Comparison of ENCODE assay signal across 8 cellular contexts in the genomic region with DNA sequence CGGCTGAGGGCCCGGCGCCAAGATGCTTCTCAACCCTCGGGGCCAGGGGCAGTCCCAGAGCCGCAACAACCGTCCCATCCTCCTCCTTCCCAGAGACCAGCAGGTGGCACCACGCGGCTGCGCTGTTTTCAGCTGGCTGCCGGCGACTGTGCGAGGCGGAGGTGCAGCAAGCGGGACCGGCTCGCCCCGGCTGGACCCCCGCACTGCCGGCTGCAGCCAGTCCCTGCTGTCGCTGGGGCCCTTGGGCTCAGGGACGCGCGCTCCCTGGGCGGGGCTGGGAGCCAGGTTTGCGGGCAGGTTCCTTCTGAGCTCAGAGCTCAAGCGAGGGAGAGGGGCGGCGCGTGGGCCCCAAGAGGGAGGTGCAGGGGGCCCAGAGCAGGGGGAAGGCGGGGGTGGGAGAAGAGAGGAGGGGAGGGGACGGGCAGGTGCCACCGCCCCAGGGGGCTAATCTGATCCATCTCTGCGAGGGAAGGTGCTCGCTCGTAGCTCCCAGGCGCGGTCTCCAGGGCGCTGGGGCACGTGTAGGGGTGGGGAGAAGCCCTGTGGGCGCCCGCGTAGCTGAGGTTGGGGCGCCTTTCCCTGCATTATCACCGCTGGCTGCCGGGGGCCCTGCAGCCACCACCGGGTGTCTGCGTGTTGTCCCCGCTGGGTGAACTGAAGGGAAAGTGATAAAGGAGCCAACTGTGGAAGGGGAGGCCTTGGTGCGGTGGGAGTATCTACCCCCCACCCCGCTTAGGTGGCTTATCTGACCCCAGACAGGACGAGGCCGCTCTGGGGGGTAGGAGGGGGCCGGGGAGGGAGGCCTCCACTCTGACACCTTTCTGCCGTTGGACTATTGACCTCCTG. TPM values are rescaled to one million over a fixed set of nuclear protein-coding genes. Genes with fewer than 3 reads are reported as not detected.
DNase-seq lines count a peak whose midpoint lies in the region; ATAC-seq, FAIRE-seq and TF ChIP-seq lines count a peak whose summit lies in the region.

No MANE protein-coding gene starts in this region.

- no peaks in the 10 kb centered on the region for H3K27me3 Mint-ChIP-seq in activated naive CD4-positive, alpha-beta T cell treated with anti-CD3 and anti-CD28 coated beads for 36 hours (ENCODE audit: low read depth)

- intact Hi-C loops in activated naive CD4-positive, alpha-beta T cell treated with anti-CD3 and anti-CD28 coated beads for 36 hours (cut with micrococcal nuclease): loop anchor here (1.0 to 5.0 kb wide), 8 partner anchors 10 to 295 kb away; a partner anchor contains a TSS

- H3K4me3 ChIP-seq in SJCRH30: peak overlapping the region; percentile 15; the same call in 1 of the 2 replicates
- H3K4me3 ChIP-seq in gastroesophageal sphincter: peak overlapping the region; percentile 3 to 41
- H3K4me3 ChIP-seq in thoracic aorta: peak overlapping the region; percentile 58

- no peaks in the 10 kb centered on the region for H3K9me3 Mint-ChIP-seq in activated naive CD4-positive, alpha-beta T cell treated with anti-CD3 and anti-CD28 coated beads for 36 hours

- CTCF ChIA-PET in activated naive CD4-positive, alpha-beta T cell treated with anti-CD3 and anti-CD28 coated beads for 36 hours (lab: Charles Lee): interaction anchor here (0.6 to 22.2 kb wide), 17 partner anchors 9 to 132 kb away, joined by 3 to 442 read pairs (median 4); a partner anchor contains a TSS

- H3K27ac ChIP-seq in SJCRH30: peak overlapping the region; percentile 51
- H3K27ac ChIP-seq in gastroesophageal sphincter: peak overlapping the region; percentile 73 to 93 (median 88)
- H3K27ac ChIP-seq in thoracic aorta: peak overlapping the region; percentile 66 to 83

- peaks cover 86% of the 10 kb centered on the region for H3K4me1 Mint-ChIP-seq in activated naive CD4-positive, alpha-beta T cell treated with anti-CD3 and anti-CD28 coated beads for 36 hours (ENCODE audit: low read depth)

- ATAC-seq in gastroesophageal sphincter (peak; percentile 83), omental fat pad (ENCODE audit: low FRiP score) (peak; percentile 59), thoracic aorta (ENCODE audit: insufficient number of reproducible peaks, low FRiP score, low read depth) (no peak), GM19328 (IDR thresholded peaks at IDR 0.05; ENCODE audit: unreplicated experiment) (no peak)

- H3K9me3 ChIP-seq in SJCRH30 (replicated peaks) (no peaks in the 10 kb centered on the region), gastroesophageal sphincter (no peaks in the 10 kb centered on the region), thoracic aorta (no peaks in the 10 kb centered on the region)

- H3K27me3 ChIP-seq in SJCRH30 (no peaks in the 10 kb centered on the region), gastroesophageal sphincter (no peaks in the 10 kb centered on the region), thoracic aorta (replicated peaks; ENCODE audit: insufficient read depth) (no peaks in the 10 kb centered on the region)

- TF ChIP-seq POLR2A in gastroesophageal sphincter (IDR thresholded peaks at IDR 0.05): no peak

- no peak for TF ChIP-seq EP300 in gastroesophageal sphincter (IDR thresholded peaks at IDR 0.05)

- TF ChIP-seq CTCF in gastroesophageal sphincter (IDR thresholded peaks at IDR 0.05) (peak in 3 of 4 experiments; percentile 70 to 86 (median 71)), omental fat pad (IDR thresholded peaks at IDR 0.05) (no peak), thoracic aorta (IDR thresholded peaks at IDR 0.05) (peak; percentile 65)

- peaks cover 71% of the 10 kb centered on the region for H3K36me3 Mint-ChIP-seq in activated naive CD4-positive, alpha-beta T cell treated with anti-CD3 and anti-CD28 coated beads for 36 hours (ENCODE audit: low read depth)

- peak; percentile 94 for FAIRE-seq in HTR-8/SVneo (lab: Jason Lieb, UNC)

- H3K4me1 ChIP-seq in SJCRH30 (peaks cover 12% of the 10 kb centered on the region), gastroesophageal sphincter (peaks cover 0 to 65% (median 20%) of the 10 kb centered on the region in 3 donors), thoracic aorta (ENCODE audit: control insufficient read depth in 1 of 2, low read depth in 2 of 2) (peaks cover 12 to 26% of the 10 kb centered on the region in 2 donors)

- DNase-seq in EH (ENCODE audit: low read depth): peak; percentile 88
- peak; percentile 81 for DNase-seq in HTR-8/SVneo (ENCODE audit: insufficient read length, low spot score)
- DNase-seq in SJCRH30: peak; percentile 93 to 96
- peak; percentile 95 for DNase-seq in activated naive CD4-positive, alpha-beta T cell treated with anti-CD3 and anti-CD28 coated beads for 36 hours
- no peak for DNase-seq in omental fat pad (ENCODE audit: low spot score)
- DNase-seq in thoracic aorta (ENCODE audit: low spot score): no peak

- WGBS in gastroesophageal sphincter (ENCODE audit: low coverage in 1 of 2), 2 donors: 12 to 33% methylated on average over 4 to 8 of the region's 54 CpGs

- H3K27ac Mint-ChIP-seq in activated naive CD4-positive, alpha-beta T cell treated with anti-CD3 and anti-CD28 coated beads for 36 hours: peak overlapping the region; percentile 92

- H3K36me3 ChIP-seq in SJCRH30: peaks cover 16% of the 10 kb centered on the region; the same call in 1 of the 2 replicates
- H3K36me3 ChIP-seq in gastroesophageal sphincter: peaks cover 0 to 82% of the 10 kb centered on the region in 2 donors
- H3K36me3 ChIP-seq in thoracic aorta: peaks cover 47% of the 10 kb centered on the region

- peak overlapping the region; percentile 44 for H3K4me3 Mint-ChIP-seq in activated naive CD4-positive, alpha-beta T cell treated with anti-CD3 and anti-CD28 coated beads for 36 hours

RNA-seq across cellular contexts. Expression of a gene that starts 24.2 kb away (rescaled TPM):
- total RNA-seq in SJCRH30 (2014; rRNA removed; shearing (Covaris generic)): 5.0 and 5.9 TPM in 2 replicates
- 100 to 1,000 TPM; 165 to 174 TPM for total RNA-seq in activated naive CD4-positive, alpha-beta T cell treated with anti-CD3 and anti-CD28 coated beads for 36 hours
- total RNA-seq in gastroesophageal sphincter: 10 to 100 TPM; 61.8 to 80.8 (median 71.4) TPM
- total RNA-seq in omental fat pad: 100 to 1,000 TPM; 151 to 200 (median 171) TPM
- 10 to 100 TPM; 65.5 to 69.8 TPM for total RNA-seq in thoracic aorta

RNA-seq across cellular contexts. Expression of a gene that starts 36.3 kb away (rescaled TPM):
- total RNA-seq in SJCRH30 (2014; rRNA removed; shearing (Covaris generic)): 25.7 and 31.1 TPM in 2 replicates
- 100 to 1,000 TPM; 185 to 192 TPM for total RNA-seq in activated naive CD4-positive, alpha-beta T cell treated with anti-CD3 and anti-CD28 coated beads for 36 hours
- total RNA-seq in gastroesophageal sphincter (10 to 100 TPM; 73.3 to 98.3 (median 95.6) TPM), omental fat pad (100 to 1,000 TPM in 2 of 4 donors, 10 to 100 TPM in 2; 66.6 to 130 (median 111) TPM), thoracic aorta (100 to 1,000 TPM in 1 of 2 donors, 10 to 100 TPM in 1; 95.2 to 117 TPM)

Comparison
In these comparisons a context has a peak if more than half of its experiments do, and no peak if none do; other contexts are left out.
1. DNase-seq: peak in EH (single experiment), HTR-8/SVneo (single experiment), SJCRH30 (2 of 2) and activated naive CD4-positive, alpha-beta T cell treated with anti-CD3 and anti-CD28 coated beads for 36 hours (single experiment); none in omental fat pad (single experiment) and thoracic aorta (single experiment).
2. ATAC-seq: peak in gastroesophageal sphincter (single experiment) and omental fat pad (single experiment); none in thoracic aorta (single experiment) and GM19328 (single experiment).
3. CTCF ChIP-seq: peak in gastroesophageal sphincter (3 of 4) and thoracic aorta (single experiment); none in omental fat pad (0 of 3).
4. Peak in every context shown above with its lines, with median percentiles within 50 percentile points of each other: H3K27ac ChIP-seq and H3K4me3 ChIP-seq.